In genomic region chr3:66495633-66496032, GRCh38 we compare ENCODE assay signal across 9 cellular contexts. TPM values are rescaled to one million over a fixed set of nuclear protein-coding genes. Genes with fewer than 3 reads are reported as not detected.
DNase-seq lines count a peak whose midpoint lies in the region; ATAC-seq lines count a peak whose summit lies in the region.
"Had no signal": no experiment of that assay in that cellular context is flagged by ENCODE, and none has a peak within 500 bp of the region (broad histone marks: within the 10 kb centered on the region; RNA-seq: fewer than 3 reads in every experiment).

No MANE protein-coding gene starts in this region.

- no peaks in the 10 kb centered on the region for H3K9me3 Mint-ChIP-seq in activated T-cell treated with anti-CD3 and anti-CD28 coated beads, Interleukin-2, amount 50 U/mL, for 24 hours
- H3K9me3 Mint-ChIP-seq in activated CD4-positive, alpha-beta memory T cell treated with anti-CD3 and anti-CD28 coated beads, Interleukin-2, amount 10 ng/mL, durations not matched to agents 7 days and 5 days = no peaks in the 10 kb centered on the region

- H3K4me3 Mint-ChIP-seq in activated T-cell treated with anti-CD3 and anti-CD28 coated beads, Interleukin-2, amount 50 U/mL, for 24 hours = peak overlapping the region; percentile 15
- H3K4me3 Mint-ChIP-seq in activated CD4-positive, alpha-beta memory T cell treated with anti-CD3 and anti-CD28 coated beads, Interleukin-2, amount 10 ng/mL, durations not matched to agents 7 days and 5 days = peak overlapping the region; percentile 14

- H3K36me3 Mint-ChIP-seq in activated T-cell treated with anti-CD3 and anti-CD28 coated beads, Interleukin-2, amount 50 U/mL, for 24 hours (ENCODE audit: low read depth) = peaks cover 6% of the 10 kb centered on the region
- H3K36me3 Mint-ChIP-seq in activated CD4-positive, alpha-beta memory T cell treated with anti-CD3 and anti-CD28 coated beads, Interleukin-2, amount 10 ng/mL, durations not matched to agents 7 days and 5 days (ENCODE audit: low read depth) = peaks cover 7% of the 10 kb centered on the region

- H3K27me3 Mint-ChIP-seq in activated T-cell treated with anti-CD3 and anti-CD28 coated beads, Interleukin-2, amount 50 U/mL, for 24 hours = no peaks in the 10 kb centered on the region
- H3K27me3 Mint-ChIP-seq in activated CD4-positive, alpha-beta memory T cell treated with anti-CD3 and anti-CD28 coated beads, Interleukin-2, amount 10 ng/mL, durations not matched to agents 7 days and 5 days = no peaks in the 10 kb centered on the region

- H3K27ac ChIP-seq in stomach smooth muscle (ENCODE audit: low read length) = peak overlapping the region; percentile 50

- no peak for DNase-seq in activated T-cell treated with anti-CD3 and anti-CD28 coated beads, Interleukin-2, amount 50 U/mL, for 24 hours
- DNase-seq in activated T-cell treated with anti-CD3 and anti-CD28 coated beads for 4 hours = no peak
- no peak for DNase-seq in activated CD4-positive, alpha-beta memory T cell treated with anti-CD3 and anti-CD28 coated beads, Interleukin-2, amount 10 ng/mL, durations not matched to agents 7 days and 5 days
- DNase-seq in OCI-M1 (lab: John Stamatoyannopoulos, UW) = no peak
- DNase-seq in NCI-H1436 treated with DMSO at 0.1 percent for 48 hours (lab: John Stamatoyannopoulos, UW) = no peak
- DNase-seq: NCI-H2029 had no signal

- no peak overlapping the region for H3K9ac ChIP-seq in iPS-15b (ENCODE audit: low read depth, low read length)
- H3K9ac ChIP-seq in stomach smooth muscle (ENCODE audit: low read length in 2 of 2) = peak overlapping the region in 1 of 2 donors; percentile 8

- H3K4me1 Mint-ChIP-seq in activated T-cell treated with anti-CD3 and anti-CD28 coated beads, Interleukin-2, amount 50 U/mL, for 24 hours (ENCODE audit: low read depth) = peaks cover 88% of the 10 kb centered on the region
- H3K4me1 Mint-ChIP-seq in activated CD4-positive, alpha-beta memory T cell treated with anti-CD3 and anti-CD28 coated beads, Interleukin-2, amount 10 ng/mL, durations not matched to agents 7 days and 5 days = peaks cover 89% of the 10 kb centered on the region

- H3K36me3 ChIP-seq in iPS-15b (ENCODE audit: control insufficient read depth, insufficient read depth, low read length) (no peaks in the 10 kb centered on the region), stomach smooth muscle (ENCODE audit: control insufficient read depth in 2 of 2, insufficient read depth in 2 of 2, low read length in 2 of 2) (no peaks in the 10 kb centered on the region)

- peak overlapping the region; percentile 62 for H3K27ac Mint-ChIP-seq in activated T-cell treated with anti-CD3 and anti-CD28 coated beads, Interleukin-2, amount 50 U/mL, for 24 hours
- H3K27ac Mint-ChIP-seq in activated CD4-positive, alpha-beta memory T cell treated with anti-CD3 and anti-CD28 coated beads, Interleukin-2, amount 10 ng/mL, durations not matched to agents 7 days and 5 days = peak overlapping the region; percentile 61

- H3K4me1 ChIP-seq in iPS-15b (ENCODE audit: control insufficient read depth, insufficient read depth, low read length) (peaks cover 68% of the 10 kb centered on the region), stomach smooth muscle (ENCODE audit: control insufficient read depth, insufficient read depth, low read length) (peaks cover 38% of the 10 kb centered on the region)

- H3K9me3 ChIP-seq in iPS-15b (ENCODE audit: control insufficient read depth, insufficient read depth, low read length) (no peaks in the 10 kb centered on the region), stomach smooth muscle (ENCODE audit: control insufficient read depth in 2 of 2, low read length in 2 of 2) (no peaks in the 10 kb centered on the region)

- peak overlapping the region; percentile 45 for H3K4me3 ChIP-seq in iPS-15b (ENCODE audit: low read depth, low read length)
- H3K4me3 ChIP-seq in stomach smooth muscle (ENCODE audit: low read length in 2 of 2) = peak overlapping the region; percentile 10 to 50

- CTCF ChIA-PET in activated CD4-positive, alpha-beta memory T cell treated with anti-CD3 and anti-CD28 coated beads, Interleukin-2, amount 10 ng/mL, durations not matched to agents 7 days and 5 days (lab: Charles Lee) = interaction anchor here (3.0 kb wide), 1 partner anchor 13 kb away, joined by 8 read pairs; no protein-coding TSS in a partner anchor

- H3K27me3 ChIP-seq in iPS-15b (ENCODE audit: control insufficient read depth, insufficient read depth, low read length) (no peaks in the 10 kb centered on the region), stomach smooth muscle (ENCODE audit: control insufficient read depth in 1 of 2, insufficient read depth in 2 of 2, low read length in 2 of 2) (no peaks in the 10 kb centered on the region)

- POLR2A ChIA-PET in activated CD4-positive, alpha-beta memory T cell treated with anti-CD3 and anti-CD28 coated beads, Interleukin-2, amount 10 ng/mL, durations not matched to agents 7 days and 5 days (lab: Charles Lee) = interaction anchor here (1.5 to 7.3 kb wide), 6 partner anchors 9 to 192 kb away, joined by 5 to 117 read pairs (median 14); no protein-coding TSS in a partner anchor

- no peak for ATAC-seq in HG03095 (IDR thresholded peaks at IDR 0.05; ENCODE audit: unreplicated experiment)

RNA-seq across cellular contexts. Expression of gene LRIG1, which starts 5.2 kb away (rescaled TPM):
- total RNA-seq in activated CD4-positive, alpha-beta memory T cell treated with anti-CD3 and anti-CD28 coated beads, Interleukin-2, amount 10 ng/mL, durations not matched to agents 7 days and 5 days = 10 to 100 TPM; 43.0 to 43.7 TPM
